Comparison of ENCODE assay signal across 10 cellular contexts in the genomic region with DNA sequence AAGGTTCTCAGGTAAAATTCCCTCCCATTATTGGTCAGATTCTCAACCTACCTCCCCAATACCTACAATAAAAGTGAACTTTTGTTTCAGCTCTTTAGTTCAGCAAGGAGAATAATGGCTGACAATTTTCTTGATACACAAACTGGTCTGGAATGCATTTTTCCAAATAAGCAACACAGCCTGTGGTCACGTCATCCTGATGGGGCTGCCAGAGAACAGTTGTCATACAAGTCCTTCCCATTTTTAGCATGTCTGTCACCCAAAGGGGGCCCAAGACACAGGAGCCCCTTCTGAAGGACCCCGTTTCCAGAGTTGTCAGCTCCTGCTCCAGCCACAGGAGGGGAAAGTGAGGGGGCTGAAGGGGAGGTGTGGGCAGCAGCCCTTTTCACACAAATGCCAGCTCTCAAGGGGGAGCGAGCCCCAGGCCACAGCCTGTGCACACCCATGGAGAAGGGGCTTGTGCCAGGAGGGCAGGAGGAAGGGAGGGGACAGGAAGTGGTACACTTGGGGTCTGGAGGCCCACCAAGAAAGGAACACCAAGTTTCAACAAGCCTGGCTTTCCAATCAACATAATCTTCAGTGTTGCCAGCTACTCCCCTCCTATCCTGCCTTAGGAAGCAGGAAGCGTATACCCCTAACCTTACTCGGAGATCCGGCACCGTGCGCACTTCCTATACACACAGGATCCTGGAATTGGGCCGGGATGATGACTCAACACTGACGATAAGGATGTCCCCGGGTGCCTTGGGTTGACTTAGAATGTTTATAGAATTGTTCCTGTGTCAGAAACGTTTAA. TPM values are rescaled to one million over a fixed set of nuclear protein-coding genes. Genes with fewer than 3 reads are reported as not detected.
DNase-seq lines count a peak whose midpoint lies in the region; ATAC-seq and TF ChIP-seq lines count a peak whose summit lies in the region.
"Had no signal": no experiment of that assay in that cellular context is flagged by ENCODE, and none has a peak within 500 bp of the region (broad histone marks: within the 10 kb centered on the region; RNA-seq: fewer than 3 reads in every experiment).

No MANE protein-coding gene starts in this region.

- H3K27me3 ChIP-seq in Panc1 (ENCODE audit: control insufficient read depth, insufficient read depth, low read length) (no peaks in the 10 kb centered on the region), esophagus (ENCODE audit: control insufficient read depth in 1 of 2, insufficient read depth in 2 of 2, low read length in 2 of 2) (no peaks in the 10 kb centered on the region), mucosa of rectum (ENCODE audit: control insufficient read depth in 2 of 2, insufficient read depth in 2 of 2, low read length in 2 of 2) (no peaks in the 10 kb centered on the region), vagina (no peaks in the 10 kb centered on the region)

- WGBS in esophagus, 2 donors = 52 to 56% methylated on average over 12 of the region's 12 CpGs

- POLR2A ChIA-PET in Panc1 (lab: Charles Lee) = no interaction called here

- H3K27me3 Mint-ChIP-seq in activated T-cell treated with anti-CD3 and anti-CD28 coated beads, Interleukin-2, amount 50 U/mL, for 4 hours (ENCODE audit: low read depth) = no peaks in the 10 kb centered on the region

- H3K9me3 ChIP-seq in Panc1 (ENCODE audit: control insufficient read depth, insufficient read depth, low read depth, low read length) = no peaks in the 10 kb centered on the region
- H3K9me3 ChIP-seq in esophagus (ENCODE audit: control insufficient read depth in 2 of 2, insufficient read depth in 1 of 2, low read depth in 1 of 2, low read length in 1 of 2) = no peaks in the 10 kb centered on the region
- no peaks in the 10 kb centered on the region for H3K9me3 ChIP-seq in mucosa of rectum (ENCODE audit: control insufficient read depth in 2 of 2, low read length in 2 of 2)
- no peaks in the 10 kb centered on the region for H3K9me3 ChIP-seq in vagina

- no peaks in the 10 kb centered on the region for H3K36me3 Mint-ChIP-seq in activated T-cell treated with anti-CD3 and anti-CD28 coated beads, Interleukin-2, amount 50 U/mL, for 4 hours (ENCODE audit: insufficient read depth)

- H3K36me3 ChIP-seq in Panc1 (ENCODE audit: control insufficient read depth, insufficient read depth, low read length) = no peaks in the 10 kb centered on the region
- peaks cover 0 to 14% of the 10 kb centered on the region in 2 donors for H3K36me3 ChIP-seq in esophagus (ENCODE audit: control insufficient read depth in 2 of 2, insufficient read depth in 2 of 2, low read length in 1 of 2)
- H3K36me3 ChIP-seq in mucosa of rectum (ENCODE audit: control insufficient read depth in 2 of 2, insufficient read depth in 2 of 2, low read length in 2 of 2) = peaks cover 0 to 8% of the 10 kb centered on the region in 2 donors
- no peaks in the 10 kb centered on the region for H3K36me3 ChIP-seq in vagina

- TF ChIP-seq CTCF in Panc1 (IDR thresholded peaks at IDR 0.05) = no peak
- TF ChIP-seq CTCF in vagina (IDR thresholded peaks at IDR 0.05) = no peak

- no TSS peak for BruUV-seq in Panc1 (replicated peaks; lab: Mats Ljungman, UMichigan)

- peak; percentile 69 for ATAC-seq in Panc1
- no peak for ATAC-seq in activated T-cell treated with anti-CD3 and anti-CD28 coated beads, Interleukin-2, amount 50 U/mL, for 4 hours
- ATAC-seq in GM21576 (IDR thresholded peaks at IDR 0.05; ENCODE audit: unreplicated experiment) = no peak

- no peak overlapping the region for H3K27ac ChIP-seq in Panc1 (ENCODE audit: low read length)
- peak overlapping the region; percentile 69 to 91 for H3K27ac ChIP-seq in esophagus (ENCODE audit: low read depth in 2 of 2, low read length in 1 of 2)
- peak overlapping the region; percentile 59 to 78 for H3K27ac ChIP-seq in mucosa of rectum (ENCODE audit: low read depth in 2 of 2, low read length in 2 of 2)
- peak overlapping the region; percentile 76 for H3K27ac ChIP-seq in vagina

- in situ Hi-C loops in Panc1 (cut with HindIII; ENCODE audit: low pct_unique_long_range_greater_than_20kb, low sequenced_read_pairs) = no loop called here

- H3K4me1 ChIP-seq in Panc1 (ENCODE audit: control insufficient read depth, insufficient read depth, low read length) (peaks cover 3% of the 10 kb centered on the region; the same call in 1 of the 2 replicates), esophagus (ENCODE audit: control insufficient read depth in 2 of 2, insufficient read depth in 2 of 2, low read length in 1 of 2) (peaks cover 0 to 10% of the 10 kb centered on the region in 2 donors), mucosa of rectum (ENCODE audit: control insufficient read depth in 2 of 2, insufficient read depth in 2 of 2, low read length in 2 of 2) (peaks cover 0 to 5% of the 10 kb centered on the region in 2 donors), vagina (peaks cover 18% of the 10 kb centered on the region)

- H3K4me3 ChIP-seq in Panc1 (ENCODE audit: low read depth in 2 of 2, low read length in 2 of 2) (no peak overlapping the region), esophagus (ENCODE audit: low read depth in 1 of 2, low read length in 2 of 2) (no peak overlapping the region), mucosa of rectum (ENCODE audit: low read length in 2 of 2) (no peak overlapping the region), vagina (no peak overlapping the region)

- CTCF ChIA-PET in Panc1 (lab: Charles Lee) = no interaction called here

- no peak overlapping the region for H3K4me3 Mint-ChIP-seq in activated T-cell treated with anti-CD3 and anti-CD28 coated beads, Interleukin-2, amount 50 U/mL, for 4 hours

- no peak overlapping the region for H3K9ac ChIP-seq in mucosa of rectum (ENCODE audit: low read depth in 1 of 2, low read length in 2 of 2)

- no peaks in the 10 kb centered on the region for H3K4me1 Mint-ChIP-seq in activated T-cell treated with anti-CD3 and anti-CD28 coated beads, Interleukin-2, amount 50 U/mL, for 4 hours (ENCODE audit: low read depth)

- no peaks in the 10 kb centered on the region for H3K9me3 Mint-ChIP-seq in activated T-cell treated with anti-CD3 and anti-CD28 coated beads, Interleukin-2, amount 50 U/mL, for 4 hours

- TF ChIP-seq POLR2A in vagina (IDR thresholded peaks at IDR 0.05) = no peak

- intact Hi-C loops in Panc1 (cut with micrococcal nuclease; ENCODE audit: unreplicated experiment) (no loop called here), vagina (cut with DNase I) (no loop called here)

- DNase-seq in Panc1 (ENCODE audit: low read depth, low spot score) (no peak), vagina (ENCODE audit: extremely low spot score in 2 of 2) (no peak), NCI-H187 treated with DMSO at 0.1 percent for 48 hours (lab: John Stamatoyannopoulos, UW) (no peak)
- DNase-seq in activated T-cell treated with anti-CD3 and anti-CD28 coated beads, Interleukin-2, amount 50 U/mL, for 4 hours = no peak
- DNase-seq: hippocampal formation; NCI-H510A treated with DMSO at 0.1 percent for 48 hours; stimulated activated CD4-positive, alpha-beta T cell treated with anti-CD3 and anti-CD28 coated beads, Interleukin-4, amount 100 ng/mL, for 24 hours had no signal

RNA-seq across cellular contexts. Expression of a gene that starts 43.4 kb away (rescaled TPM):
- total RNA-seq in Panc1 (2021; ENCODE audit: unreplicated experiment) (183 TPM), vagina (181 TPM)
- polyA plus RNA-seq in Panc1 (2012; ENCODE audit: insufficient read length) = 200 TPM
- 100 to 1,000 TPM in 1 of 2 donors, 10 to 100 TPM in 1; 79.9 to 117 TPM for polyA plus RNA-seq in esophagus
- total RNA-seq in activated T-cell treated with anti-CD3 and anti-CD28 coated beads, Interleukin-2, amount 50 U/mL, for 4 hours = 1 to 10 TPM in 2 of 3 donors, under 1 TPM in 1; 0.66 to 2.8 (median 1.2) TPM

Comparison
In these comparisons a context has a peak if more than half of its experiments do, and no peak if none do; other contexts are left out.
1. RNA of a gene that starts 43.4 kb away (total RNA-seq): 183 TPM in Panc1 (single experiment) and 181 TPM in vagina (single experiment); 0.66 to 2.8 TPM in activated T-cell treated with anti-CD3 and anti-CD28 coated beads, Interleukin-2, amount 50 U/mL, for 4 hours; every median in the first group is over 10 times any median in the second.